ENCODE assay signal across 12 cellular contexts in genomic region chr10:46273506-46274477, GRCh38. TPM values are rescaled to one million over a fixed set of nuclear protein-coding genes. Genes with fewer than 3 reads are reported as not detected.
DNase-seq lines count a peak whose midpoint lies in the region; ATAC-seq, FAIRE-seq and TF ChIP-seq lines count a peak whose summit lies in the region.
"Had no signal": no experiment of that assay in that cellular context is flagged by ENCODE, and none has a peak within 500 bp of the region (broad histone marks: within the 10 kb centered on the region; RNA-seq: fewer than 3 reads in every experiment).

No MANE protein-coding gene starts in this region.

- ATAC-seq in A549 (peak; percentile 12 to 48; a peak in 4 of 6 replicates), HepG2 (peak; percentile 57), gastrocnemius medialis (no peak), HG03108 (IDR thresholded peaks at IDR 0.05; ENCODE audit: unreplicated experiment) (no peak)

- no peaks in the 10 kb centered on the region for H3K36me3 Mint-ChIP-seq in Caco-2 (ENCODE audit: insufficient read depth, unreplicated experiment)

- H3K9me3 ChIP-seq in A549 (no peaks in the 10 kb centered on the region), Caco-2 (peaks cover under 1% of the 10 kb centered on the region; the same call in 1 of the 2 replicates), WERI-Rb-1 (ENCODE audit: severe bottlenecking) (no peaks in the 10 kb centered on the region), HepG2 (ENCODE audit: low read length) (no peaks in the 10 kb centered on the region), gastrocnemius medialis (no peaks in the 10 kb centered on the region)
- H3K9me3 ChIP-seq: sigmoid colon had no signal

- no peak for TF ChIP-seq POLR2A in A549 (IDR thresholded peaks at IDR 0.05; ENCODE audit: low read length)
- no peak for TF ChIP-seq POLR2A in HepG2 (IDR thresholded peaks at IDR 0.05; ENCODE audit: insufficient read depth in 1 of 2, low read depth in 2 of 2, low read length in 2 of 2)
- TF ChIP-seq POLR2A in gastrocnemius medialis (IDR thresholded peaks at IDR 0.05), result no peak

- H3K27ac ChIP-seq in A549 (no peak overlapping the region), WERI-Rb-1 (no peak overlapping the region), HepG2 (ENCODE audit: extremely low read length, insufficient read depth, low read length) (no peak overlapping the region), gastrocnemius medialis (no peak overlapping the region)
- H3K27ac ChIP-seq: sigmoid colon had no signal

- whole genome bisulfite sequencing in A549 (ENCODE audit: missing lambda C conversion rate), result 71% methylated on average over 9 of the region's 9 CpGs
- 100% methylated on average over 1 of the region's 9 CpGs for WGBS in HepG2 (ENCODE audit: low lambda C conversion rate)

- TF ChIP-seq RAD21 in A549 (conservative IDR thresholded peaks at IDR 0.05 in 1 of 2, IDR thresholded peaks at IDR 0.05 in 1 of 2) (peak in 1 of 2 experiments; percentile 33; a peak in 1 of 5 replicates), HepG2 (CRISPR knock-in tag; IDR thresholded peaks at IDR 0.05) (no peak)

- no peak overlapping the region for H2AFZ ChIP-seq in HepG2 (ENCODE audit: low read length)

- TF ChIP-seq CTCF in A549 (IDR thresholded peaks at IDR 0.05) (no peak), Caco-2 (IDR thresholded peaks at IDR 0.05; ENCODE audit: insufficient read depth in 1 of 2, low read depth in 1 of 2, low read length in 1 of 2, severe bottlenecking in 1 of 2, unreplicated experiment in 1 of 2) (peak; percentile 15 to 42), WERI-Rb-1 (IDR thresholded peaks at IDR 0.05; ENCODE audit: low read depth, low read length) (peak; percentile 45), HepG2 (CRISPR knock-in tag; IDR thresholded peaks at IDR 0.05) (0 out of 2 replicates have a peak, but pooled peaks have one; percentile 13), gastrocnemius medialis (IDR thresholded peaks at IDR 0.05 in 4 of 5, conservative IDR thresholded peaks at IDR 0.05 in 1 of 5) (peak in 1 of 5 experiments; percentile 12)

- H3K36me3 ChIP-seq in Caco-2 (ENCODE audit: control insufficient read depth, insufficient read depth, low read length), result no peaks in the 10 kb centered on the region
- no peaks in the 10 kb centered on the region for H3K36me3 ChIP-seq in WERI-Rb-1
- no peaks in the 10 kb centered on the region for H3K36me3 ChIP-seq in HepG2 (replicated peaks in 1 of 2; ENCODE audit: control insufficient read depth in 1 of 2, insufficient read depth in 2 of 2, low read length in 2 of 2)
- H3K36me3 ChIP-seq in gastrocnemius medialis, result no peaks in the 10 kb centered on the region
- H3K36me3 ChIP-seq: sigmoid colon had no signal

- intact Hi-C loops in Caco-2 (cut with micrococcal nuclease; ENCODE audit: unreplicated experiment), result no loop called here
- intact Hi-C loops in HepG2 (cut with micrococcal nuclease; ENCODE audit: unreplicated experiment), result no loop called here
- intact Hi-C loops in gastrocnemius medialis (cut with DNase I; ENCODE audit: low total_unique reads), result no loop called here

- in situ Hi-C loops in HepG2 (cut with HindIII; ENCODE audit: extremely low pct_ligation_motif_present, low pct_unique_long_range_greater_than_20kb) (no loop called here), gastrocnemius medialis (cut with MboI; ENCODE audit: low sequenced_read_pairs in 4 of 4) (no loop called here)

- H3K4me3 ChIP-seq in A549 (no peak overlapping the region), Caco-2 (ENCODE audit: low read depth, low read length) (no peak overlapping the region), WERI-Rb-1 (ENCODE audit: low read depth, low read length) (no peak overlapping the region), HepG2 (replicated peaks in 1 of 3; ENCODE audit: insufficient read depth in 1 of 3, low read depth in 2 of 3, low read length in 3 of 3) (no peak overlapping the region), gastrocnemius medialis (no peak overlapping the region)
- H3K4me3 ChIP-seq: sigmoid colon had no signal

- no peaks in the 10 kb centered on the region for H3K4me1 ChIP-seq in A549
- peaks cover 11% of the 10 kb centered on the region; the same call in 1 of the 2 replicates for H3K4me1 ChIP-seq in Caco-2
- H3K4me1 ChIP-seq in HepG2 (ENCODE audit: insufficient read depth, low read length), result no peaks in the 10 kb centered on the region
- H3K4me1 ChIP-seq in gastrocnemius medialis, result no peaks in the 10 kb centered on the region
- H3K4me1 ChIP-seq: sigmoid colon had no signal

- no peaks in the 10 kb centered on the region for H3K79me2 ChIP-seq in HepG2 (ENCODE audit: insufficient read depth, low read length)

- H3K4me2 ChIP-seq in A549 (no peak overlapping the region), HepG2 (ENCODE audit: low read depth, low read length) (no peak overlapping the region)

- no peak for FAIRE-seq in A549 (lab: Jason Lieb, UNC)
- FAIRE-seq in HepG2 (lab: Jason Lieb, UNC), result no peak
- FAIRE-seq: GM12891 had no signal

- no peak overlapping the region for H3K4me3 Mint-ChIP-seq in Caco-2 (ENCODE audit: unreplicated experiment)

- no peak overlapping the region for H3K9ac ChIP-seq in HepG2 (ENCODE audit: insufficient read depth, low read depth, low read length)

- H3K9me3 Mint-ChIP-seq in Caco-2 (ENCODE audit: unreplicated experiment), result no peaks in the 10 kb centered on the region

- CTCF ChIA-PET in A549 (lab: Yijun Ruan, JAX), result interaction anchor here (1.0 kb wide), 1 partner anchor 44 kb away, joined by 3 read pairs; no protein-coding TSS in a partner anchor
- CTCF ChIA-PET in Caco-2 (lab: Charles Lee), result interaction anchor here (0.6 kb wide), 1 partner anchor 44 kb away, joined by 4 read pairs; no protein-coding TSS in a partner anchor
- CTCF ChIA-PET in HepG2 (lab: Yijun Ruan, JAX; ENCODE audit: low intra/inter-chr PET ratio, low total read pairs), result no interaction called here

- no peaks in the 10 kb centered on the region for H3K4me1 Mint-ChIP-seq in Caco-2 (ENCODE audit: low read depth, unreplicated experiment)

- DNase-seq in A549 (ENCODE audit: low read depth in 1 of 2, low spot score in 1 of 2) (peak in 1 of 2 experiments; percentile 45), Caco-2 (peak; percentile 48 to 51), WERI-Rb-1 (peak; percentile 47), HepG2 (ENCODE audit: low spot score) (peak; percentile 20), gastrocnemius medialis (no peak), OCI-M2 (lab: John Stamatoyannopoulos, UW; ENCODE audit: unreplicated experiment) (no peak)
- DNase-seq in activated effector memory CD4-positive, alpha-beta T cell treated with Interleukin-2 at 50 U/mL for 16 hours, result no peak
- DNase-seq: NCI-H1092, NCI-H526 treated with DMSO at 0.1 percent for 48 hours, sigmoid colon had no signal

- BruUV-seq in Caco-2 (replicated peaks; lab: Mats Ljungman, UMichigan) (no TSS peak), HepG2 (replicated peaks; lab: Mats Ljungman, UMichigan) (no TSS peak)

- H4K20me1 ChIP-seq in HepG2 (ENCODE audit: insufficient read depth, low read length), result no peaks in the 10 kb centered on the region

- H3K27me3 ChIP-seq in Caco-2 (replicated peaks; ENCODE audit: control insufficient read depth, insufficient read depth, low read length) (no peaks in the 10 kb centered on the region), WERI-Rb-1 (ENCODE audit: insufficient read depth, low read depth, severe bottlenecking) (no peaks in the 10 kb centered on the region), HepG2 (ENCODE audit: control insufficient read depth in 1 of 2, insufficient read depth in 2 of 2, low read length in 2 of 2) (peaks cover 0 to 6% of the 10 kb centered on the region in 2 experiments; a peak in 2 of 5 replicates), gastrocnemius medialis (peaks cover 0 to under 1% (median 0%) of the 10 kb centered on the region in 3 donors)
- H3K27me3 ChIP-seq: sigmoid colon had no signal

- no peak overlapping the region for H3K27ac Mint-ChIP-seq in Caco-2 (ENCODE audit: unreplicated experiment)

- H3K27me3 Mint-ChIP-seq in Caco-2 (ENCODE audit: insufficient read depth, unreplicated experiment), result no peaks in the 10 kb centered on the region

- POLR2A ChIA-PET in A549 (lab: Yijun Ruan, JAX) (no interaction called here), Caco-2 (lab: Charles Lee) (no interaction called here), HepG2 (lab: Yijun Ruan, JAX) (no interaction called here)

- no peak for TF ChIP-seq EP300 in A549 (IDR thresholded peaks at IDR 0.05)
- TF ChIP-seq EP300 in HepG2 (IDR thresholded peaks at IDR 0.05; ENCODE audit: low read depth in 2 of 2, low read length in 2 of 2), result no peak
- no peak for TF ChIP-seq EP300 in HepG2 (CRISPR knock-in tag; IDR thresholded peaks at IDR 0.05; ENCODE audit: borderline replicate concordance)

TF ChIP-seq in HepG2, 621 proteins besides CTCF, POLR2A, EP300 and RAD21 (continues in another document):
- no peak for TF ChIP-seq ZNF225 (CRISPR knock-in tag; IDR thresholded peaks at IDR 0.05)

RNA-seq across cellular contexts. Expression of gene ANTXRL, which starts 13.0 kb away (rescaled TPM):
- polyA plus RNA-seq in A549 (2011; rRNA removed) (0.09 and 0.26 TPM in 2 replicates), A549 (2017; fragmentation: RNase III; extraction: RNeasy Plus Mini Kit Qiagen cat#74134 plus additional on column Dnase treatment) (0.13 to 0.30 TPM (median 0.25 TPM) in 3 replicates), HepG2 (2011; rRNA removed) (not detected in 2 replicates)
- polyA plus RNA-seq in A549 (2012; cell fraction: cytosol; rRNA removed), result 0.19 and 0.20 TPM in 2 replicates
- polyA plus RNA-seq in A549 (2012; cell fraction: nucleus; rRNA removed), result 0.47 and 0.58 TPM in 2 replicates
- 0.08 and 0.19 TPM in 2 replicates for polyA minus RNA-seq in A549 (2011; rRNA and poly(A)+ RNA removed)
- total RNA-seq in Caco-2 (2022) (not detected in 2 replicates), HepG2 (2016; rRNA removed; fragmentation: Illumina TruSeq; extraction: Trizol) (not detected in 2 replicates), gastrocnemius medialis (not detected)
- not detected in 2 replicates for total RNA-seq in HepG2 (2016; cell fraction: cytosol; rRNA removed; fragmentation: Illumina TruSeq; extraction: Trizol; ENCODE audit: low read depth)
- total RNA-seq in HepG2 (2016; cell fraction: insoluble cytoplasmic fraction; rRNA removed; fragmentation: Illumina TruSeq; extraction: Trizol), result not detected in 2 replicates
- not detected in 2 replicates for total RNA-seq in HepG2 (2016; cell fraction: membrane; rRNA removed; fragmentation: Illumina TruSeq; extraction: Trizol)
- not detected in 2 replicates for total RNA-seq in HepG2 (2016; cell fraction: nucleus; rRNA removed; fragmentation: Illumina TruSeq; extraction: Trizol)
- polyA plus RNA-seq in HepG2 (2011; cell fraction: cytosol; rRNA removed), result not detected in 2 replicates
- polyA plus RNA-seq in HepG2 (2011; cell fraction: nucleus; rRNA removed), result not detected in 2 replicates
- polyA plus RNA-seq in HepG2 (2012), result not detected in 2 replicates
- polyA plus RNA-seq in HepG2 (2016; cell fraction: cytosol; fragmentation: Illumina TruSeq; extraction: Trizol; ENCODE audit: low read depth), result not detected in 2 replicates
- not detected in 2 replicates for polyA plus RNA-seq in HepG2 (2016; cell fraction: insoluble cytoplasmic fraction; fragmentation: Illumina TruSeq; extraction: Trizol; ENCODE audit: low read depth)
- not detected in 2 replicates for polyA plus RNA-seq in HepG2 (2016; cell fraction: membrane; fragmentation: Illumina TruSeq; extraction: Trizol; ENCODE audit: low read depth)
- not detected in 2 replicates for polyA plus RNA-seq in HepG2 (2016; cell fraction: nucleus; fragmentation: Illumina TruSeq; extraction: Trizol; ENCODE audit: insufficient read depth, low read depth)
- not detected in 2 replicates for polyA minus RNA-seq in HepG2 (2011; rRNA and poly(A)+ RNA removed; ENCODE audit: low replicate concordance)
- not detected in 2 replicates for polyA minus RNA-seq in HepG2 (2011; cell fraction: cytosol; rRNA and poly(A)+ RNA removed)
- not detected in 2 replicates for polyA minus RNA-seq in HepG2 (2011; cell fraction: nucleus; rRNA and poly(A)+ RNA removed)
- total RNA-seq: sigmoid colon had no signal
- polyA plus RNA-seq: sigmoid colon had no signal

Comparison
In these comparisons a context has a peak if more than half of its experiments do, and no peak if none do; other contexts are left out.
1. ATAC-seq: peak in A549 (2 of 2) and HepG2 (single experiment); none in gastrocnemius medialis (0 of 2) and HG03108 (single experiment).
2. DNase-seq: peak in Caco-2 (2 of 2), WERI-Rb-1 (single experiment) and HepG2 (single experiment); none in activated effector memory CD4-positive, alpha-beta T cell treated with Interleukin-2 at 50 U/mL for 16 hours (single experiment), gastrocnemius medialis (0 of 2) and OCI-M2 (single experiment).
3. Of the 38 proteins assayed by ChIP-seq in both HepG2 and A549: peak only in HepG2: CTCF; only in A549: none; in both: none; in neither: 36; mixed calls (peak in some experiments, not most) for 1.